ENCODE assay signal across 12 cellular contexts in the genomic region with DNA sequence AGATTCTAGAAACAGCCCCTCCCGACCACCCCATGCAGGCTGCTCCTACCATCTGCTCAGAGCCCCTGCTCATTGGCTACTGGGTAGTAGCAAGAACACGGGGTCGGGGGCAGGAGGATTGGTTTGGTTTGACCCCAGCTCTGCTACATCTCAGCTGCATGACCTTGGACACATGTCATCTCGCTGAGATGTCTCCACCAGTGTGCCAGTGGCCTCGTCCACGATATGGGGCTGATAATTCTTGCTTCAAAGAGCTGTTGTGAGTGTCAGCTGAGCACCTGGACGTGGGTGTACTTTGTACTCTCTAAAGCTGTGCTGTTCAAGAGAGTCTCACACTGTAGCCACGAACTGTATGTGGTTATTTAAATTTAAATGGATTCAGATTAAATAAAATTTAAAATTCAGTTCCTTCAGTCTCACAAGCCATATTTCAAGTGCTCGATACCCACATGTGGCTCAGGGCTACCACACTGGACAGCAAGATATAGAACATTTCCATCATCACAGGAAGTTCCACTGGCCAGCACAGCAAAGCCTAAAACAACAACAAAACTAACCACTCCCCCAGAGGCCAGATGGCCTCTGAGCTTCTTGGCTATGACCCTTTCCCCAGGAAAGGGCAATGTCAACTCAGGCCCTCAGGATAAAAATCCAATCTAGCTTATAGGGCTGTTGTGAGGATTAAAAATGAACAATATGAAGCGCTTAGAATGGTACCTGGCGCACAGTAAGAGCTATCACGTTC. TPM values are rescaled to one million over a fixed set of nuclear protein-coding genes. Genes with fewer than 3 reads are reported as not detected.
A peak's percentile ranks its signal among the peaks of the same experiment; 100 is the strongest.
DNase-seq lines count a peak whose midpoint lies in the region; ATAC-seq and TF ChIP-seq lines count a peak whose summit lies in the region.
"Had no signal": no experiment of that assay in that cellular context is flagged by ENCODE, and none has a peak within 500 bp of the region (broad histone marks: within the 10 kb centered on the region; RNA-seq: fewer than 3 reads in every experiment).

No MANE protein-coding gene starts in this region.

- ATAC-seq in Right ventricle myocardium inferior = peak; percentile 56
- ATAC-seq in HG03520 (IDR thresholded peaks at IDR 0.05; ENCODE audit: unreplicated experiment) = no peak
- no peak for ATAC-seq in HG03135 (IDR thresholded peaks at IDR 0.05; ENCODE audit: unreplicated experiment)
- no peak for ATAC-seq in HG03354 (IDR thresholded peaks at IDR 0.05; ENCODE audit: poor library complexity, severe bottlenecking, unreplicated experiment)
- no peak for ATAC-seq in HG03095 (IDR thresholded peaks at IDR 0.05; ENCODE audit: unreplicated experiment)
- ATAC-seq: esophagus mucosa had no signal

- H3K36me3 ChIP-seq in osteoblast (ENCODE audit: insufficient read depth, low read length) = peaks cover 49% of the 10 kb centered on the region

- H3K27me3 ChIP-seq in osteoblast (ENCODE audit: insufficient read depth, low read length) = no peaks in the 10 kb centered on the region

- H4K20me1 ChIP-seq in osteoblast (ENCODE audit: insufficient read depth, low read length) = peaks cover 18% of the 10 kb centered on the region

- TF ChIP-seq CTCF in foreskin fibroblast (IDR thresholded peaks at IDR 0.05; ENCODE audit: low read depth, low read length) (no peak), osteoblast (IDR thresholded peaks at IDR 0.05; ENCODE audit: extremely low read depth, low read depth, low read length) (no peak)

- no peak overlapping the region for H3K4me2 ChIP-seq in osteoblast (ENCODE audit: insufficient read depth, low read length)

- H3K4me1 ChIP-seq in osteoblast (ENCODE audit: insufficient read depth, low read length) = peaks cover 68% of the 10 kb centered on the region

- intact Hi-C loops in Right ventricle myocardium inferior (cut with DNase I) (loop anchor here (5.0 kb wide), 2 partner anchors 41 to 101 kb away; a partner anchor contains a TSS), cardiac septum (cut with DNase I) (no loop called here)

- H3K27ac ChIP-seq in osteoblast (ENCODE audit: low read depth, low read length) = peak overlapping the region; percentile 79

- peaks cover 98% of the 10 kb centered on the region for H3K79me2 ChIP-seq in osteoblast (ENCODE audit: insufficient read depth, low read length)

- DNase-seq in Right ventricle myocardium inferior (ENCODE audit: missing footprints) (no peak), cardiac septum (ENCODE audit: low spot score) (no peak), foreskin fibroblast (peak; percentile 53 to 67), osteoblast (ENCODE audit: insufficient read length, low spot score, missing footprints) (no peak)
- DNase-seq: activated CD4-positive, alpha-beta T cell treated with anti-CD3 and anti-CD28 coated beads for 48 hours; activated naive CD8-positive, alpha-beta T cell treated with anti-CD3 and anti-CD28 coated beads, Interleukin-2, amount 10 ng/mL, durations not matched to agents 7 days and 5 days; NCI-H2029 treated with DMSO at 0.1 percent for 48 hours had no signal

- no peak overlapping the region for H2AFZ ChIP-seq in osteoblast (ENCODE audit: low read length)

- H3K4me3 ChIP-seq in foreskin fibroblast (ENCODE audit: low read depth in 1 of 2, low read length in 2 of 2) (no peak overlapping the region), osteoblast (ENCODE audit: insufficient read depth, low read length) (no peak overlapping the region)

- no peaks in the 10 kb centered on the region for H3K9me3 ChIP-seq in osteoblast (ENCODE audit: low read depth, low read length)

RNA-seq across cellular contexts. Expression of a gene that starts 18.6 kb away (rescaled TPM):
- total RNA-seq in Right ventricle myocardium inferior = 7.6 TPM
- 93.7 TPM for total RNA-seq in cardiac septum
- 493 and 546 TPM in 2 replicates for total RNA-seq in osteoblast

Comparison
In these comparisons a context has a peak if more than half of its experiments do, and no peak if none do; other contexts are left out.
1. RNA of a gene that starts 18.6 kb away (total RNA-seq): 493 to 546 TPM in osteoblast and 93.7 TPM in cardiac septum (single experiment); 7.6 TPM in Right ventricle myocardium inferior (single experiment); every median in the first group is over 10 times any median in the second.
2. DNase-seq: peak in foreskin fibroblast (2 of 2); none in Right ventricle myocardium inferior (single experiment), cardiac septum (single experiment) and osteoblast (single experiment).